ENCODE assay signal across 8 cellular contexts in the genomic region with DNA sequence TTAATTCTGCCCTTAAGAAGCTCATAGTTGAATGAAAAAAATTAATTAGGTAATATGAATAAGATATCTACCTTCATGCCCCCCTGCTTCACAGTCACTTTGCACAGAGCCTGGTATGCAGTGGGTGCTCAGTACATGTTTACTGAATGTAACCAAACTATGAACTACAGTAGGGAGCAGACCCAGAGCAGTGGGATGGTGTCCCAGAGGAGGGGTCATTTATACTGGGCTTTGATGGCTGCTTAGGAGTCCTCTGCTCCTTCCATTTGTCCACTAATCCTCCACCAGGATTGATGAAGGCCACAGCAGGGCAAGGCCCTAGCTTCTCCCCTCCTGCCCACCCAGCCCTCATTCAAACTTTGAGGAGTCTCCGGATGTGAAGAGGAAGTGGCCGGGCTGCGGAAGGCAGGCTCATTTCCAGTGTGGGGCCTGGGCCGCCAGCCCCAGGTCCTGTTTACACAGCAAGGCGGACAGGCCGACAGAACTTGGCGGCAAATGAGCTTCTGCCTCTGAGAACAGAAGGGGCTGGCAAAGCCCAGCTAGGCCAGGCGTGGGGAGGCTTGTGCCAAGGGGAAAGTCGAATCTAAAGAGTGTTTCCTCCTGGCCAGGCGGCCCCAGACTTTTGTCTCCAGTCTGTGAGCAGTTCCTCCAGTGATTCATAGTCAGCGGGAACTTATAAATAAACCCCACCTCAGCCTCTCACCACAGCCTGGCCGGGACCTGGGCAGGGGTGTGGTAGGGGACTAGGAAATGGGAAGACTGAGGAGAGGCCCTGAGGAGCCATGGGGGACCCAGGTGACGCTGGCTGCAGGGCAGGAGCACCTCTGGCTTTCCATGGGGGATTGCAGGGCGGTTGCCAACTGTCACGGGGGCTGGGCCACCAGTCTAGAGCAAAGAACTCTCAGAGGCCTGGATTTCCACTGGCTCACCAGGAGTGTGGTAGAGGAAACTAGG. TPM values are rescaled to one million over a fixed set of nuclear protein-coding genes. Genes with fewer than 3 reads are reported as not detected.
DNase-seq lines count a peak whose midpoint lies in the region; ATAC-seq and TF ChIP-seq lines count a peak whose summit lies in the region.

No MANE protein-coding gene starts in this region.

- no peaks in the 10 kb centered on the region for H3K79me1 ChIP-seq in H9 (ENCODE audit: insufficient read depth, low read depth, low read length, poor library complexity, severe bottlenecking)

- H3K4ac ChIP-seq in H9 (ENCODE audit: low read depth, low read length): no peak overlapping the region

- no peak overlapping the region for H3K4me2 ChIP-seq in H9 (ENCODE audit: insufficient read depth, insufficient read length, low read length)

- H3K23ac ChIP-seq in H9 (ENCODE audit: insufficient read length, low read depth, low read length): no peak overlapping the region

- no peak overlapping the region for H3T11ph ChIP-seq in H9 (ENCODE audit: low read length)

- no peak overlapping the region for H2BK12ac ChIP-seq in H9 (ENCODE audit: insufficient read length, low read depth, low read length)

- no peak overlapping the region for H3K27ac ChIP-seq in H9 (ENCODE audit: insufficient read length, low read depth, low read length)

- no peak overlapping the region for H2AFZ ChIP-seq in H9 (ENCODE audit: low read length)

- H3K9ac ChIP-seq in H9 (ENCODE audit: extremely low read depth, insufficient read length, low read length): no peak overlapping the region

- no peak overlapping the region; the same call in 1 of the 2 replicates for H3K14ac ChIP-seq in H9 (ENCODE audit: insufficient read depth, low read length)

- no peak overlapping the region for H2AK5ac ChIP-seq in H9 (ENCODE audit: insufficient read length, low read length)

- no peak overlapping the region for H4K5ac ChIP-seq in H9 (ENCODE audit: insufficient read length, low read depth, low read length)

- ATAC-seq in left ventricle myocardium superior (peak; percentile 74), GM21515 (IDR thresholded peaks at IDR 0.05; ENCODE audit: unreplicated experiment) (no peak), GM18520 (IDR thresholded peaks at IDR 0.05; ENCODE audit: unreplicated experiment) (no peak), HG02885 (IDR thresholded peaks at IDR 0.05; ENCODE audit: poor library complexity, unreplicated experiment) (no peak), HG03095 (IDR thresholded peaks at IDR 0.05; ENCODE audit: unreplicated experiment) (no peak)

- peaks cover 5% of the 10 kb centered on the region for H3K27me3 Mint-ChIP-seq in H9 (ENCODE audit: low read depth)

- H3K27me3 ChIP-seq in H9 (ENCODE audit: insufficient read depth, low read length): no peaks in the 10 kb centered on the region; the same call in 1 of the 2 replicates

- intact Hi-C loops in left ventricle myocardium superior (cut with micrococcal nuclease): no loop called here

- H4K20me1 ChIP-seq in H9 (ENCODE audit: control insufficient read depth, insufficient read depth, insufficient read length): no peaks in the 10 kb centered on the region

- DNase-seq in H9: no peak
- DNase-seq in UCSD-AML1 (lab: John Stamatoyannopoulos, UW; ENCODE audit: unreplicated experiment): peak; percentile 91
- DNase-seq in left ventricle myocardium superior: peak; percentile 78
- DNase-seq in pulmonary artery endothelial cell (ENCODE audit: low read depth, low spot score): peak; percentile 90

- no peak overlapping the region for H3K56ac ChIP-seq in H9 (ENCODE audit: insufficient read length, low read depth, low read length)

- H3K79me2 ChIP-seq in H9 (ENCODE audit: insufficient read depth, low read length): no peaks in the 10 kb centered on the region

- no peak overlapping the region for H4K91ac ChIP-seq in H9 (ENCODE audit: insufficient read length, low read depth, low read length)

- peaks cover 6% of the 10 kb centered on the region; the same call in 1 of the 2 replicates for H3K4me1 ChIP-seq in H9 (ENCODE audit: insufficient read depth, low read length)

- H3K4me1 Mint-ChIP-seq in H9: peaks cover 39 to 41% of the 10 kb centered on the region in 2 experiments

- no peak overlapping the region for H4K8ac ChIP-seq in H9 (replicated peaks; ENCODE audit: insufficient read length, low read depth, low read length)

- H2BK120ac ChIP-seq in H9 (ENCODE audit: low read depth, low read length, poor library complexity, severe bottlenecking): no peak overlapping the region

- peak overlapping the region; percentile 27 for H3K18ac ChIP-seq in H9 (ENCODE audit: insufficient read length, low read depth, low read length)

- TF ChIP-seq CTCF in H9 (conservative IDR thresholded peaks at IDR 0.05): no peak

- H3K27ac Mint-ChIP-seq in H9: no peak overlapping the region; a peak in 2 of 7 replicates

- H3K9me3 Mint-ChIP-seq in H9: no peaks in the 10 kb centered on the region

- H3K23me2 ChIP-seq in H9 (ENCODE audit: insufficient read length, low read depth, low read length, poor library complexity, severe bottlenecking): peaks cover 4% of the 10 kb centered on the region

- H2BK5ac ChIP-seq in H9 (ENCODE audit: insufficient read length, low read length): no peak overlapping the region

- H2BK20ac ChIP-seq in H9 (ENCODE audit: low read depth, low read length, poor library complexity, severe bottlenecking): no peak overlapping the region

- no peak overlapping the region for H3K4me3 Mint-ChIP-seq in H9

- no peak overlapping the region for H2BK15ac ChIP-seq in H9 (ENCODE audit: low read depth, low read length)

- H3K9me3 ChIP-seq in H9 (ENCODE audit: control insufficient read depth, low read depth, low read length): no peaks in the 10 kb centered on the region

- no peaks in the 10 kb centered on the region; a peak in 2 of 7 replicates for H3K36me3 Mint-ChIP-seq in H9 (ENCODE audit: insufficient read depth in 1 of 3, low read depth in 3 of 3)

- no CpG with 5 or more reads among the region's 15 CpGs for WGBS in H9 (ENCODE audit: extremely low coverage, insufficient read length, low lambda C conversion rate)

RNA-seq across cellular contexts. Expression of a gene that starts 51.6 kb away (rescaled TPM):
- total RNA-seq in H9 (2021) (1.8 and 2.3 TPM in 2 replicates), left ventricle myocardium superior (not detected), pulmonary artery endothelial cell (not detected in 2 replicates)
